Comparison of ENCODE assay signal across 1 cellular context in the genomic region with DNA sequence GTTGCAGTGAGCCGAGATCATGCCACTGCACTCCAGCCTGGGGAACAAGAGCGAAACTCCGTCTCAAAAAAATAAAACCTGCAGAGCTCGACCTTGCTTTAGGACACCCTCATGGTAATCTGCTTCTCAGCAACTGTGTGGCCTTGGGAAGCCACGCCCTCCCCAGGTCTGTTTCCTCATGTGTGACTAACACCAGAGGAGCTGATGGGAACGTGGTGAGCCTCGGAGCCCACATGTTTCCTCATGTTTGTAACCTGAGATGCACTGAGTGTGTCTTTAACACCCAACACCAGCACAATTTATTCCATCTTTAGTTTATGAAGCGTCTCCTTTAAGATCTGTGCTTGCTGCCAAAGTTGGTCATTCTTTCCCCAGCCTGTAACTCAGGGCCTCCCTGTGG.
TF ChIP-seq lines count a peak whose summit lies in the region.

No MANE protein-coding gene starts in this region.

TF ChIP-seq in H1, 55 proteins besides CTCF, POLR2A, EP300 and RAD21 (continued from another document):
- TF ChIP-seq KDM4A (IDR thresholded peaks at IDR 0.05; ENCODE audit: low read depth, low read length, severe bottlenecking) (no peak), TAF1 (IDR thresholded peaks at IDR 0.05; ENCODE audit: low read depth, low read length) (no peak), ATF2 (IDR thresholded peaks at IDR 0.05; ENCODE audit: low read length) (no peak), SIN3A (conservative IDR thresholded peaks at IDR 0.05 in 1 of 2, IDR thresholded peaks at IDR 0.05 in 1 of 2; ENCODE audit: low read depth in 1 of 2, low read length in 2 of 2) (no peak), CHD7 (IDR thresholded peaks at IDR 0.05; ENCODE audit: insufficient replicate concordance, low read length) (no peak), SP2 (IDR thresholded peaks at IDR 0.05; ENCODE audit: low read length) (no peak), KDM1A (IDR thresholded peaks at IDR 0.05; ENCODE audit: borderline replicate concordance, low read length) (no peak), USF2 (IDR thresholded peaks at IDR 0.05; ENCODE audit: low read length) (no peak), NRF1 (IDR thresholded peaks at IDR 0.05; ENCODE audit: low read depth, low read length) (no peak), ASH2L (IDR thresholded peaks at IDR 0.05; ENCODE audit: low read length) (no peak)
